9 cellular contexts compared by ENCODE assay signal in genomic region chrX:109384569-109385174, GRCh38.
DNase-seq lines count a peak whose midpoint lies in the region; ATAC-seq and TF ChIP-seq lines count a peak whose summit lies in the region.
"Had no signal": no experiment of that assay in that cellular context is flagged by ENCODE, and none has a peak within 500 bp of the region (broad histone marks: within the 10 kb centered on the region; RNA-seq: fewer than 3 reads in every experiment).

No MANE protein-coding gene starts in this region.

- H3K4me1 ChIP-seq in left lung (no peaks in the 10 kb centered on the region), sigmoid colon (no peaks in the 10 kb centered on the region)

- H3K36me3 ChIP-seq in left lung (no peaks in the 10 kb centered on the region), sigmoid colon (no peaks in the 10 kb centered on the region)

- H3K27me3 ChIP-seq in left lung (peaks cover 0 to 6% of the 10 kb centered on the region in 2 donors), sigmoid colon (no peaks in the 10 kb centered on the region)

- ATAC-seq in left lung, result peak; percentile 57
- ATAC-seq in HG03039 (IDR thresholded peaks at IDR 0.05; ENCODE audit: unreplicated experiment), result no peak

- WGBS in sigmoid colon, 2 donors, result 45 to 46% methylated on average over 3 of the region's 3 CpGs

- intact Hi-C loops in left lung (cut with DNase I) (no loop called here), sigmoid colon (cut with DNase I) (no loop called here)

- H3K9me3 ChIP-seq in left lung, result no peaks in the 10 kb centered on the region
- no peaks in the 10 kb centered on the region for H3K9me3 ChIP-seq in sigmoid colon

- DNase-seq in CD1c-positive myeloid dendritic cell (ENCODE audit: extremely low spot score), result peak; percentile 51
- DNase-seq in HFF-Myc (ENCODE audit: extremely low read depth, low read depth), result no peak
- peak; percentile 2 for DNase-seq in amniotic stem cell (lab: John Stamatoyannopoulos, UW)
- no peak for DNase-seq in left lung
- no peak for DNase-seq in T1000 (lab: John Stamatoyannopoulos, UW)
- no peak for DNase-seq in sigmoid colon
- DNase-seq in coronary artery (ENCODE audit: low spot score), result no peak
- DNase-seq: T-helper 9 cell had no signal

- H3K27ac ChIP-seq in left lung, result no peak overlapping the region
- H3K27ac ChIP-seq in sigmoid colon, result no peak overlapping the region
- no peak overlapping the region for H3K27ac ChIP-seq in coronary artery

- no peak overlapping the region for H3K4me3 ChIP-seq in HFF-Myc (replicated peaks; ENCODE audit: low read depth, low read length)
- no peak overlapping the region for H3K4me3 ChIP-seq in left lung
- no peak overlapping the region for H3K4me3 ChIP-seq in sigmoid colon
- no peak overlapping the region for H3K4me3 ChIP-seq in coronary artery

- TF ChIP-seq POLR2A in sigmoid colon (IDR thresholded peaks at IDR 0.05), result no peak

- no peak for TF ChIP-seq EP300 in sigmoid colon (IDR thresholded peaks at IDR 0.05)

- peak; percentile 25 for TF ChIP-seq CTCF in HFF-Myc (IDR thresholded peaks at IDR 0.05; ENCODE audit: low read depth, low read length, missing control alignments)
- peak; percentile 16 to 31 for TF ChIP-seq CTCF in left lung (IDR thresholded peaks at IDR 0.05)
- no peak for TF ChIP-seq CTCF in sigmoid colon (IDR thresholded peaks at IDR 0.05)
- no peak for TF ChIP-seq CTCF in coronary artery (IDR thresholded peaks at IDR 0.05)

Comparison
In these comparisons a context has a peak if more than half of its experiments do, and no peak if none do; other contexts are left out.
1. DNase-seq: peak in CD1c-positive myeloid dendritic cell (single experiment) and amniotic stem cell (single experiment); none in HFF-Myc (single experiment), left lung (0 of 2), T1000 (single experiment), sigmoid colon (single experiment) and coronary artery (single experiment).
2. CTCF ChIP-seq: peak in HFF-Myc (single experiment) and left lung (2 of 2); none in sigmoid colon (0 of 4) and coronary artery (single experiment).